ENCODE assay signal across 9 cellular contexts in the genomic region with DNA sequence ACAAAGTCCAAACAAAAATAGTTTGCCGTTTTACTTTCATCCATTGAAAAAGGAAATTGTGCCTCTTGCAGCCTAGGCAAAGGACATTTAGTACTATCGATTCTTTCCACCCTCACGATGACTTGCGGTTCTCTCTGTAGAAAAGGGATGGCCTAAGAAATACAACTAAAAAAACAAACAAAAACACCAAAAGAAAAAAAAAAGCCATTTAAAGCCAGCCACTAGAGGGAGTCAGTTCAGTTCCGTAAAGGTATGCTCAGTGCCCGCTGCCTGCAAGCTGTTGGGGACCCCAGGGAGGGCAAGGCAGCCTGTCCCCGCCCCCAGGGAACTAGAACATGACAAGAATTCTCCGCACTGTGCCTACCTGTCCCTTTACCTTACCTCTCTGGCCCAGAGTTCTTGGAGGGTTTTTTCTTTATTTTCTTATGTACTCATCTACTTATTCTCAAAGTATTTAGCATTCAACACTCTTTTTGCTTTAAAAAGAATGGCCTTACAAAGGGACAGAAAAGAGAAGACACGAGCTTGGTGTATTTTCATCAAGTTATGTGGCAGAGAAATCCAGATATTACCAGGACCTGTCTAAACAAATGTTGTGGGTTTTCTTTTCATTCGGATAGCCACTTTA. TPM values are rescaled to one million over a fixed set of nuclear protein-coding genes. Genes with fewer than 3 reads are reported as not detected.
DNase-seq lines count a peak whose midpoint lies in the region; ATAC-seq and TF ChIP-seq lines count a peak whose summit lies in the region.
"Had no signal": no experiment of that assay in that cellular context is flagged by ENCODE, and none has a peak within 500 bp of the region (broad histone marks: within the 10 kb centered on the region; RNA-seq: fewer than 3 reads in every experiment).

No MANE protein-coding gene starts in this region.

- H3K27me3 ChIP-seq in SJCRH30, result no peaks in the 10 kb centered on the region

- H3K27ac ChIP-seq in SJCRH30, result no peak overlapping the region

- H3K36me3 ChIP-seq in SJCRH30, result no peaks in the 10 kb centered on the region

- H3K9me3 ChIP-seq in SJCRH30 (replicated peaks), result no peaks in the 10 kb centered on the region

- in situ Hi-C loops in astrocyte of the spinal cord (cut with HindIII; ENCODE audit: low sequenced_read_pairs), result no loop called here

- peak; percentile 54 for ATAC-seq in HG03196 (IDR thresholded peaks at IDR 0.05; ENCODE audit: unreplicated experiment)
- ATAC-seq in HG03135 (IDR thresholded peaks at IDR 0.05; ENCODE audit: unreplicated experiment), result no peak

- 0 out of 2 replicates have a peak, but pooled peaks cover 3% of the 10 kb centered on the region for H3K4me1 ChIP-seq in SJCRH30

- peak; percentile 80 for TF ChIP-seq CTCF in astrocyte of the spinal cord (IDR thresholded peaks at IDR 0.05; ENCODE audit: low read depth, low read length)

- DNase-seq in NCI-H1417 (lab: John Stamatoyannopoulos, UW) (peak; percentile 4 to 65 (median 16)), NCI-H1417 treated with DMSO at 0.1 percent for 48 hours (lab: John Stamatoyannopoulos, UW) (no peak), SJCRH30 (peak; percentile 40 to 62), astrocyte of the spinal cord (ENCODE audit: low read depth, low spot score) (peak; percentile 70), inferior parietal cortex (ENCODE audit: extremely low spot score) (peak; percentile 60)
- peak; percentile 6 for DNase-seq in stimulated activated CD8-positive, alpha-beta memory T cell treated with anti-CD3 and anti-CD28 coated beads, Interleukin-12 subunit alpha, Interleukin-12 subunit beta, amount 100 ng/mL, for 4 hours (ENCODE audit: low read depth)

- H3K4me3 ChIP-seq in SJCRH30, result no peak overlapping the region
- no peak overlapping the region for H3K4me3 ChIP-seq in astrocyte of the spinal cord (ENCODE audit: low read depth, low read length)

RNA-seq across cellular contexts. Expression of a gene that starts 29.9 kb away (rescaled TPM):
- 4.5 and 8.8 TPM in 2 replicates for total RNA-seq in SJCRH30 (2014; rRNA removed; shearing (Covaris generic))
- total RNA-seq: Daoy had no signal
